Comparison of ENCODE assay signal across 8 cellular contexts in the genomic region with DNA sequence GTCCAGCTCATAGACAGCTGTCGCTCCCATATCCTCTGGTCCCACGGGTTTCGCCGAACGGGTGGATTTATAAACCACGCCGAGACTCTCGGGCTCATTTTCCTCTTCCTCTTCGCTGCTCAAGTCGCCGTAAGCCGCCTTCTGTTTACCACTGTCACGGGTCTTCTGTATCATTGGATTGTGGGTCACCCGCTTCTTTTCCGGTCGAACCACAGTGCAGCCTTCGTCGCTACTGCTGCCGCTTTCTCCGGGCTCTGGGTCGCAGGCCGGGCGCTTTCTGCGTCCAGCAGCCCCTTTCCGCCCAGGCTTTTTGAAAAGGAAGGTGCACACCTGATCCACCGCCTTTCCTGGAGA. TPM values are rescaled to one million over a fixed set of nuclear protein-coding genes. Genes with fewer than 3 reads are reported as not detected.
DNase-seq lines count a peak whose midpoint lies in the region; ATAC-seq and TF ChIP-seq lines count a peak whose summit lies in the region.

No MANE protein-coding gene starts in this region.

- no peak for DNase-seq in activated T-cell treated with anti-CD3 and anti-CD28 coated beads, Interleukin-2, amount 50 U/mL, for 4 hours
- no peak for DNase-seq in activated T-cell treated with anti-CD3 and anti-CD28 coated beads, Interleukin-2, amount 50 U/mL, for 48 hours
- DNase-seq in T-helper 9 cell (peak; percentile 23), foreskin fibroblast (no peak), progenitor cell of endocrine pancreas (ENCODE audit: low spot score, unreplicated experiment) (no peak), NCI-H2171 treated with DMSO at 0.1 percent for 48 hours (lab: John Stamatoyannopoulos, UW) (no peak), retina (no peak)

- H3K27ac Mint-ChIP-seq in progenitor cell of endocrine pancreas: peak overlapping the region; percentile 97

- peak overlapping the region; percentile 83 to 86 for H3K4me3 ChIP-seq in foreskin fibroblast (ENCODE audit: low read depth in 1 of 2, low read length in 2 of 2)

- peaks cover 16% of the 10 kb centered on the region for H3K4me1 Mint-ChIP-seq in activated T-cell treated with anti-CD3 and anti-CD28 coated beads, Interleukin-2, amount 50 U/mL, for 4 hours (ENCODE audit: low read depth)
- peaks cover 4% of the 10 kb centered on the region for H3K4me1 Mint-ChIP-seq in progenitor cell of endocrine pancreas (ENCODE audit: low read depth)

- no peaks in the 10 kb centered on the region for H3K27me3 Mint-ChIP-seq in activated T-cell treated with anti-CD3 and anti-CD28 coated beads, Interleukin-2, amount 50 U/mL, for 4 hours (ENCODE audit: low read depth)
- no peaks in the 10 kb centered on the region for H3K27me3 Mint-ChIP-seq in progenitor cell of endocrine pancreas

- no peaks in the 10 kb centered on the region for H3K36me3 Mint-ChIP-seq in activated T-cell treated with anti-CD3 and anti-CD28 coated beads, Interleukin-2, amount 50 U/mL, for 4 hours (ENCODE audit: insufficient read depth)
- peaks cover 4% of the 10 kb centered on the region for H3K36me3 Mint-ChIP-seq in progenitor cell of endocrine pancreas (ENCODE audit: insufficient read depth)

- ATAC-seq in activated T-cell treated with anti-CD3 and anti-CD28 coated beads, Interleukin-2, amount 50 U/mL, for 4 hours: peak; percentile 46 to 53
- peak; percentile 19 for ATAC-seq in HG03060 (IDR thresholded peaks at IDR 0.05; ENCODE audit: low read depth, unreplicated experiment)

- peak overlapping the region; percentile 100 for H3K4me3 Mint-ChIP-seq in activated T-cell treated with anti-CD3 and anti-CD28 coated beads, Interleukin-2, amount 50 U/mL, for 4 hours
- H3K4me3 Mint-ChIP-seq in progenitor cell of endocrine pancreas (ENCODE audit: low read depth): peak overlapping the region; percentile 84

- H3K9me3 Mint-ChIP-seq in activated T-cell treated with anti-CD3 and anti-CD28 coated beads, Interleukin-2, amount 50 U/mL, for 4 hours: no peaks in the 10 kb centered on the region
- H3K9me3 Mint-ChIP-seq in progenitor cell of endocrine pancreas (ENCODE audit: low read depth): peaks cover 4% of the 10 kb centered on the region

- TF ChIP-seq CTCF in foreskin fibroblast (IDR thresholded peaks at IDR 0.05; ENCODE audit: low read depth, low read length) (no peak), progenitor cell of endocrine pancreas (IDR thresholded peaks at IDR 0.05; ENCODE audit: unreplicated experiment) (no peak)

RNA-seq across cellular contexts. Expression of gene RNF113A, which starts 0.3 kb away (rescaled TPM):
- 10 to 100 TPM; 23.7 to 27.5 (median 24.9) TPM for total RNA-seq in activated T-cell treated with anti-CD3 and anti-CD28 coated beads, Interleukin-2, amount 50 U/mL, for 4 hours
- 11.3 and 11.8 TPM in 2 replicates for total RNA-seq in progenitor cell of endocrine pancreas

RNA-seq across cellular contexts. Expression of gene NDUFA1, which starts 0.4 kb away (rescaled TPM):
- total RNA-seq in activated T-cell treated with anti-CD3 and anti-CD28 coated beads, Interleukin-2, amount 50 U/mL, for 4 hours: 10 to 100 TPM; 82.4 to 87.4 (median 83.8) TPM
- total RNA-seq in progenitor cell of endocrine pancreas: 57.7 and 61.8 TPM in 2 replicates

RNA-seq across cellular contexts. Expression of gene UPF3B, which starts 18.5 kb away (rescaled TPM):
- total RNA-seq in activated T-cell treated with anti-CD3 and anti-CD28 coated beads, Interleukin-2, amount 50 U/mL, for 4 hours: 10 to 100 TPM; 14.5 to 16.5 (median 16.3) TPM
- 30.2 TPM in 2 replicates for total RNA-seq in progenitor cell of endocrine pancreas

RNA-seq across cellular contexts. Expression of gene AKAP14, which starts 24.5 kb away (rescaled TPM):
- not detected for total RNA-seq in activated T-cell treated with anti-CD3 and anti-CD28 coated beads, Interleukin-2, amount 50 U/mL, for 4 hours
- total RNA-seq in progenitor cell of endocrine pancreas: not detected in 2 replicates
